Comparison of ENCODE assay signal across 9 cellular contexts in genomic region chr19:3700242-3701032, GRCh38. TPM values are rescaled to one million over a fixed set of nuclear protein-coding genes. Genes with fewer than 3 reads are reported as not detected.
DNase-seq lines count a peak whose midpoint lies in the region; ATAC-seq and TF ChIP-seq lines count a peak whose summit lies in the region.
"Had no signal": no experiment of that assay in that cellular context is flagged by ENCODE, and none has a peak within 500 bp of the region (broad histone marks: within the 10 kb centered on the region; RNA-seq: fewer than 3 reads in every experiment).

PIP5K1C (minus strand) TSS chr19:3700468; CDS start chr19:3700390, 78 bp downstream.

- TF ChIP-seq RAD21 in liver (IDR thresholded peaks at IDR 0.05) = peak in 1 of 2 donors; percentile 72

- TF ChIP-seq CTCF in liver (IDR thresholded peaks at IDR 0.05; ENCODE audit: low read depth, low read length, missing input control) = peak; percentile 89

- peaks cover 18% of the 10 kb centered on the region for H3K4me1 Mint-ChIP-seq in activated CD4-positive, alpha-beta T cell treated with anti-CD3 and anti-CD28 coated beads, Interleukin-2, amount 10 ng/mL, durations not matched to agents 24 days and 14 days

- no peaks in the 10 kb centered on the region for H3K27me3 ChIP-seq in liver (ENCODE audit: control insufficient read depth in 4 of 4, insufficient read depth in 4 of 4, low read length in 3 of 4)

- H3K27ac Mint-ChIP-seq in activated CD4-positive, alpha-beta T cell treated with anti-CD3 and anti-CD28 coated beads, Interleukin-2, amount 10 ng/mL, durations not matched to agents 24 days and 14 days = peak within 1 kb of the TSS; percentile 75

- H3K36me3 ChIP-seq in liver (ENCODE audit: control insufficient read depth in 4 of 4, insufficient read depth in 3 of 4, low read depth in 1 of 4, low read length in 3 of 4) = no peaks in the 10 kb centered on the region

- H3K9me3 Mint-ChIP-seq in activated CD4-positive, alpha-beta T cell treated with anti-CD3 and anti-CD28 coated beads, Interleukin-2, amount 10 ng/mL, durations not matched to agents 24 days and 14 days = no peaks in the 10 kb centered on the region

- H3K9me3 ChIP-seq in liver (ENCODE audit: control insufficient read depth in 4 of 4, low read length in 3 of 4) = no peaks in the 10 kb centered on the region

- peak within 1 kb of the TSS; percentile 40 to 76 for H3K27ac ChIP-seq in liver (ENCODE audit: low read depth in 1 of 2, low read length in 2 of 2)
- H3K27ac ChIP-seq: epithelial cell of prostate had no signal

- no peaks in the 10 kb centered on the region for H3K36me3 Mint-ChIP-seq in activated CD4-positive, alpha-beta T cell treated with anti-CD3 and anti-CD28 coated beads, Interleukin-2, amount 10 ng/mL, durations not matched to agents 24 days and 14 days (ENCODE audit: low read depth)

- H3K27me3 Mint-ChIP-seq in activated CD4-positive, alpha-beta T cell treated with anti-CD3 and anti-CD28 coated beads, Interleukin-2, amount 10 ng/mL, durations not matched to agents 24 days and 14 days = peaks cover 2% of the 10 kb centered on the region

- peak; percentile 88 for ATAC-seq in GM18909 (IDR thresholded peaks at IDR 0.05; ENCODE audit: poor library complexity, unreplicated experiment)
- peak; percentile 74 for ATAC-seq in HG03175 (IDR thresholded peaks at IDR 0.05; ENCODE audit: unreplicated experiment)

- intact Hi-C loops in activated CD4-positive, alpha-beta T cell treated with anti-CD3 and anti-CD28 coated beads, Interleukin-2, amount 10 ng/mL, durations not matched to agents 24 days and 14 days (cut with micrococcal nuclease) = loop anchor here (1.0 to 2.0 kb wide), 2 partner anchors 35 to 74 kb away; partner anchors contain the start of gene CACTIN

- 3% methylated on average over 82 of the region's 82 CpGs for WGBS in liver

- DNase-seq in AG20443 (ENCODE audit: low spot score) (peak; percentile 98), NCI-H345 treated with DMSO at 0.1 percent for 48 hours (lab: John Stamatoyannopoulos, UW; ENCODE audit: unreplicated experiment) (peak; percentile 67), dedifferentiated amniotic fluid mesenchymal stem cell (ENCODE audit: extremely low spot score) (peak; percentile 77)
- DNase-seq in activated CD4-positive, alpha-beta T cell treated with anti-CD3 and anti-CD28 coated beads, Interleukin-2, amount 10 ng/mL, durations not matched to agents 24 days and 14 days = peak; percentile 98
- peak; percentile 87 to 96 for DNase-seq in stimulated activated CD4-positive, alpha-beta T cell treated with anti-CD3 and anti-CD28 coated beads, Interleukin-4, amount 100 ng/mL, for 4 hours

- H3K9ac ChIP-seq in liver (ENCODE audit: low read depth in 1 of 2, low read length in 2 of 2) = peak within 1 kb of the TSS in 1 of 2 donors; percentile 77

- H3K4me3 Mint-ChIP-seq in activated CD4-positive, alpha-beta T cell treated with anti-CD3 and anti-CD28 coated beads, Interleukin-2, amount 10 ng/mL, durations not matched to agents 24 days and 14 days = peak within 1 kb of the TSS; percentile 91

- H3K4me1 ChIP-seq in liver (ENCODE audit: control insufficient read depth in 4 of 4, insufficient read depth in 4 of 4, low read length in 3 of 4) = peaks cover 2 to 15% (median 10%) of the 10 kb centered on the region in 4 donors

- peak within 1 kb of the TSS; percentile 76 to 95 (median 83) for H3K4me3 ChIP-seq in liver (ENCODE audit: low read depth in 1 of 3, low read length in 3 of 3)

TF ChIP-seq in liver, 16 proteins besides CTCF, POLR2A, EP300 and RAD21:
- no peak for TF ChIP-seq REST (IDR thresholded peaks at IDR 0.05)
- TF ChIP-seq HNF4A (conservative IDR thresholded peaks at IDR 0.05) = no peak
- TF ChIP-seq FOXA1 (IDR thresholded peaks at IDR 0.05) = no peak
- no peak for TF ChIP-seq GABPA (IDR thresholded peaks at IDR 0.05 in 1 of 2, conservative IDR thresholded peaks at IDR 0.05 in 1 of 2)
- no peak for TF ChIP-seq ZBTB33 (IDR thresholded peaks at IDR 0.05)
- TF ChIP-seq SP1 (IDR thresholded peaks at IDR 0.05) = no peak
- TF ChIP-seq EGR1 (IDR thresholded peaks at IDR 0.05; ENCODE audit: low read depth in 2 of 2) = no peak
- no peak for TF ChIP-seq ATF3 (IDR thresholded peaks at IDR 0.05)
- TF ChIP-seq MAX (IDR thresholded peaks at IDR 0.05) = no peak
- TF ChIP-seq JUND (IDR thresholded peaks at IDR 0.05) = no peak
- no peak for TF ChIP-seq TAF1 (conservative IDR thresholded peaks at IDR 0.05)
- TF ChIP-seq NR2F2 (IDR thresholded peaks at IDR 0.05) = no peak
- TF ChIP-seq FOXA2 (IDR thresholded peaks at IDR 0.05) = no peak
- TF ChIP-seq YY1 (IDR thresholded peaks at IDR 0.05) = no peak
- no peak for TF ChIP-seq HNF4G (IDR thresholded peaks at IDR 0.05)

RNA-seq across cellular contexts. Expression of gene PIP5K1C, which starts in this region (rescaled TPM):
- 21.4 and 22.5 TPM in 2 replicates for total RNA-seq in activated CD4-positive, alpha-beta T cell treated with anti-CD3 and anti-CD28 coated beads, Interleukin-2, amount 10 ng/mL, durations not matched to agents 24 days and 14 days
- 1 to 10 TPM; 6.7 to 7.4 TPM for total RNA-seq in liver
- 1 to 10 TPM; 1.8 to 5.4 TPM for polyA plus RNA-seq in liver

Comparison
In these comparisons a context has a peak if more than half of its experiments do, and no peak if none do; other contexts are left out.
1. Peak in every context shown above with its lines: DNase-seq, ATAC-seq, H3K4me3 ChIP-seq and H3K27ac ChIP-seq.